In genomic region chr3:169678122-169678521, GRCh38 we compare ENCODE assay signal across 28 cellular contexts.
"Had no signal": no experiment of that assay in that cellular context is flagged by ENCODE, and none has a peak within 500 bp of the region (broad histone marks: within the 10 kb centered on the region; RNA-seq: fewer than 3 reads in every experiment).

No MANE protein-coding gene starts in this region.

- H3K27ac ChIP-seq: body of pancreas, cardiac muscle cell, colonic mucosa, gastrocnemius medialis, pancreas, psoas muscle, right atrium auricular region, spleen, suprapubic skin, tibial nerve, WERI-Rb-1 had no signal

- H3K4me1 ChIP-seq: body of pancreas, colonic mucosa, gastrocnemius medialis, pancreas, psoas muscle, right atrium auricular region, spleen, suprapubic skin, tibial nerve had no signal

- ATAC-seq: activated CD4-positive, CD25-positive, alpha-beta regulatory T cell treated with anti-CD3 and anti-CD28 coated beads, Interleukin-2, amount 50 U/mL, for 24 hours; body of pancreas; gastrocnemius medialis; left colon; pancreas; psoas muscle had no signal

- H3K27me3 ChIP-seq: body of pancreas, cardiac muscle cell, colonic mucosa, pancreas, right atrium auricular region had no signal

- FAIRE-seq: endometrium, keratinocyte had no signal

- H3K4me3 ChIP-seq: body of pancreas, cardiac muscle cell, colonic mucosa, gastrocnemius medialis, pancreas, psoas muscle, right atrium auricular region, spleen, suprapubic skin, tibial nerve had no signal

- H3K9me3 ChIP-seq: body of pancreas, colonic mucosa, pancreas had no signal

- DNase-seq: activated CD4-positive, alpha-beta T cell treated with anti-CD3 and anti-CD28 coated beads for 48 hours; activated CD4-positive, alpha-beta T cell treated with anti-CD3 and anti-CD28 coated beads, Interleukin-2, amount 50 U/mL, for 48 hours; activated CD8-positive, alpha-beta memory T cell treated with anti-CD3 and anti-CD28 coated beads for 24 hours; activated effector memory CD4-positive, alpha-beta T cell treated with Interleukin-2 at 50 U/mL for 16 hours; activated naive CD4-positive, alpha-beta T cell treated with Interleukin-2 at 50 U/mL for 16 hours; anterior cingulate cortex; body of pancreas; cerebellar nuclear complex; colonic mucosa; effector CD8-positive, alpha-beta T cell; gastrocnemius medialis; glutamatergic neuron; left colon; mammary epithelial cell; naive B cell; nephron progenitor cell; pancreas; psoas muscle; spleen; stimulated activated naive CD4-positive, alpha-beta T cell; WERI-Rb-1 had no signal

- H3K36me3 ChIP-seq: cardiac muscle cell, colonic mucosa, gastrocnemius medialis, pancreas, right atrium auricular region, spleen, suprapubic skin, tibial nerve, WERI-Rb-1 had no signal
